In genomic region chr11:134145715-134146114, GRCh38 we compare ENCODE assay signal across 11 cellular contexts.
"Had no signal": no experiment of that assay in that cellular context is flagged by ENCODE, and none has a peak within 500 bp of the region (broad histone marks: within the 10 kb centered on the region; RNA-seq: fewer than 3 reads in every experiment).

No MANE protein-coding gene starts in this region.

- H3K4me1 ChIP-seq: parathyroid adenoma, sigmoid colon, spleen had no signal

- H3K27me3 ChIP-seq: sigmoid colon, spleen had no signal

- H3K4me3 ChIP-seq: mucosa of descending colon, sigmoid colon, spleen had no signal

- H3K9ac ChIP-seq: parathyroid adenoma had no signal

- ATAC-seq: activated CD4-positive, CD25-positive, alpha-beta regulatory T cell treated with anti-CD3 and anti-CD28 coated beads, Interleukin-2, amount 50 U/mL, for 24 hours; effector memory CD8-positive, alpha-beta T cell; left ventricle myocardium superior; mucosa of descending colon; naive thymus-derived CD8-positive, alpha-beta T cell; stimulated activated naive CD8-positive, alpha-beta T cell treated with anti-CD3 and anti-CD28 coated beads, Interleukin-15, amount 100 ng/mL, for 72 hours had no signal

- H3K9me3 ChIP-seq: mucosa of descending colon, sigmoid colon, spleen had no signal

- DNase-seq: aorta; effector memory CD8-positive, alpha-beta T cell; foreskin melanocyte; left ventricle myocardium superior; mucosa of descending colon; naive thymus-derived CD8-positive, alpha-beta T cell; sigmoid colon; spleen; stimulated activated naive CD8-positive, alpha-beta T cell treated with anti-CD3 and anti-CD28 coated beads, Interleukin-15, amount 100 ng/mL, for 72 hours had no signal

- H3K27ac ChIP-seq: parathyroid adenoma, sigmoid colon, spleen had no signal
